9 cellular contexts compared by ENCODE assay signal in genomic region chr12:49389092-49389703, GRCh38. TPM values are rescaled to one million over a fixed set of nuclear protein-coding genes. Genes with fewer than 3 reads are reported as not detected.
DNase-seq lines count a peak whose midpoint lies in the region; ATAC-seq and TF ChIP-seq lines count a peak whose summit lies in the region.
"Had no signal": no experiment of that assay in that cellular context is flagged by ENCODE, and none has a peak within 500 bp of the region (broad histone marks: within the 10 kb centered on the region; RNA-seq: fewer than 3 reads in every experiment).

No MANE protein-coding gene starts in this region.

- H3K36me3 ChIP-seq in right lobe of liver: no peaks in the 10 kb centered on the region

- ATAC-seq in right lobe of liver (peak; percentile 32 to 44 (median 32)), HG03520 (IDR thresholded peaks at IDR 0.05; ENCODE audit: unreplicated experiment) (no peak), GM19395 (IDR thresholded peaks at IDR 0.05; ENCODE audit: unreplicated experiment) (no peak)

- DNase-seq in T follicular helper cell (ENCODE audit: low read depth) (peak; percentile 25), right lobe of liver (peak in 1 of 3 donors; percentile 30), NAMALWA (ENCODE audit: low spot score) (no peak), T1000 (lab: John Stamatoyannopoulos, UW) (no peak)
- peak; percentile 50 for DNase-seq in activated effector memory CD4-positive, alpha-beta T cell treated with Interleukin-2 at 50 U/mL for 16 hours
- DNase-seq in stimulated activated CD8-positive, alpha-beta memory T cell treated with anti-CD3 and anti-CD28 coated beads, Interleukin-7, amount 100 ng/mL, for 24 hours (ENCODE audit: low read depth): peak; percentile 35
- DNase-seq: dorsolateral prefrontal cortex had no signal

- no peak for TF ChIP-seq POLR2A in right lobe of liver (IDR thresholded peaks at IDR 0.05)

- intact Hi-C loops in right lobe of liver (cut with DNase I): no loop called here

- 73% methylated on average over 18 of the region's 30 CpGs for WGBS in right lobe of liver (ENCODE audit: insufficient coverage, low coverage, low lambda C conversion rate, missing lambda C conversion rate)

- TF ChIP-seq CTCF in right lobe of liver (IDR thresholded peaks at IDR 0.05): no peak

- no peaks in the 10 kb centered on the region for H3K9me3 ChIP-seq in right lobe of liver

- H3K27me3 ChIP-seq in right lobe of liver: no peaks in the 10 kb centered on the region
- H3K27me3 ChIP-seq: dorsolateral prefrontal cortex had no signal

- no peak overlapping the region for H3K4me3 ChIP-seq in right lobe of liver
- H3K4me3 ChIP-seq: dorsolateral prefrontal cortex had no signal

- H3K27ac ChIP-seq in right lobe of liver: no peak overlapping the region
- H3K27ac ChIP-seq: dorsolateral prefrontal cortex had no signal

- no peaks in the 10 kb centered on the region for H3K4me1 ChIP-seq in right lobe of liver

RNA-seq across cellular contexts. Expression of gene SPATS2, which starts 21.9 kb away (rescaled TPM):
- total RNA-seq in right lobe of liver: 1 to 10 TPM; 3.2 to 6.1 (median 4.4) TPM

RNA-seq across cellular contexts. Expression of gene DNAJC22, which starts 42.5 kb away (rescaled TPM):
- total RNA-seq in right lobe of liver: 10 to 100 TPM; 36.5 to 49.1 (median 43.7) TPM

RNA-seq across cellular contexts. Expression of gene C1QL4, which starts 52.2 kb away (rescaled TPM):
- total RNA-seq in right lobe of liver: not detected

Comparison
In these comparisons a context has a peak if more than half of its experiments do, and no peak if none do; other contexts are left out.
1. DNase-seq: peak in T follicular helper cell (single experiment), activated effector memory CD4-positive, alpha-beta T cell treated with Interleukin-2 at 50 U/mL for 16 hours (single experiment) and stimulated activated CD8-positive, alpha-beta memory T cell treated with anti-CD3 and anti-CD28 coated beads, Interleukin-7, amount 100 ng/mL, for 24 hours (single experiment); none in NAMALWA (single experiment) and T1000 (single experiment).
2. ATAC-seq: peak in right lobe of liver (4 of 4); none in HG03520 (single experiment) and GM19395 (single experiment).